In genomic region chr4:168831919-168832745, GRCh38 we compare ENCODE assay signal across 8 cellular contexts.
DNase-seq lines count a peak whose midpoint lies in the region; ATAC-seq and TF ChIP-seq lines count a peak whose summit lies in the region.

No MANE protein-coding gene starts in this region.

- TF ChIP-seq RAD21 in liver (IDR thresholded peaks at IDR 0.05): peak; percentile 37 to 42

- H3K4me3 ChIP-seq in liver (ENCODE audit: low read depth in 1 of 3, low read length in 3 of 3): peak overlapping the region; percentile 64 to 90 (median 65)

- peak overlapping the region; percentile 75 for H3K4me3 Mint-ChIP-seq in activated CD4-positive, alpha-beta T cell treated with anti-CD3 and anti-CD28 coated beads, Interleukin-2, amount 10 ng/mL, durations not matched to agents 7 days and 5 days

- under 1% methylated on average over 68 of the region's 68 CpGs for WGBS in liver

- no peak for TF ChIP-seq CTCF in liver (IDR thresholded peaks at IDR 0.05; ENCODE audit: low read depth, low read length, missing input control)

- H3K27me3 Mint-ChIP-seq in activated CD4-positive, alpha-beta T cell treated with anti-CD3 and anti-CD28 coated beads, Interleukin-2, amount 10 ng/mL, durations not matched to agents 7 days and 5 days: peaks cover 55% of the 10 kb centered on the region

- peaks cover 2% of the 10 kb centered on the region for H3K36me3 Mint-ChIP-seq in activated CD4-positive, alpha-beta T cell treated with anti-CD3 and anti-CD28 coated beads, Interleukin-2, amount 10 ng/mL, durations not matched to agents 7 days and 5 days (ENCODE audit: low read depth)

- ATAC-seq in HG02642 (IDR thresholded peaks at IDR 0.05; ENCODE audit: poor library complexity, unreplicated experiment): peak; percentile 94

- CTCF ChIA-PET in activated CD4-positive, alpha-beta T cell treated with anti-CD3 and anti-CD28 coated beads, Interleukin-2, amount 10 ng/mL, durations not matched to agents 7 days and 5 days (lab: Charles Lee): interaction anchor here (0.7 to 2.5 kb wide), 5 partner anchors 9 to 164 kb away, joined by 3 to 12 read pairs (median 7); no protein-coding TSS in a partner anchor

- DNase-seq in NCI-H1417 (lab: John Stamatoyannopoulos, UW) (peak; percentile 58 to 82 (median 76)), NCI-H1417 treated with DMSO at 0.1 percent for 48 hours (lab: John Stamatoyannopoulos, UW) (no peak), NCI-H1694 (lab: John Stamatoyannopoulos, UW) (peak; percentile 40), dedifferentiated amniotic fluid mesenchymal stem cell (ENCODE audit: extremely low spot score) (peak; percentile 62)
- peak; percentile 57 for DNase-seq in activated CD4-positive, alpha-beta T cell treated with anti-CD3 and anti-CD28 coated beads, Interleukin-2, amount 10 ng/mL, durations not matched to agents 7 days and 5 days
- peak; percentile 57 to 61 for DNase-seq in stimulated activated CD4-positive, alpha-beta T cell treated with anti-CD3 and anti-CD28 coated beads, Interleukin-4, amount 100 ng/mL, for 48 hours (ENCODE audit: low read depth in 2 of 2)

- H3K4me1 ChIP-seq in liver (ENCODE audit: control insufficient read depth in 4 of 4, insufficient read depth in 4 of 4, low read length in 3 of 4): peaks cover 0 to 12% (median 9%) of the 10 kb centered on the region in 4 donors

- POLR2A ChIA-PET in activated CD4-positive, alpha-beta T cell treated with anti-CD3 and anti-CD28 coated beads, Interleukin-2, amount 10 ng/mL, durations not matched to agents 7 days and 5 days (lab: Charles Lee): no interaction called here

- H3K27me3 ChIP-seq in liver (ENCODE audit: control insufficient read depth in 4 of 4, insufficient read depth in 4 of 4, low read length in 3 of 4): no peaks in the 10 kb centered on the region

- H3K27ac Mint-ChIP-seq in activated CD4-positive, alpha-beta T cell treated with anti-CD3 and anti-CD28 coated beads, Interleukin-2, amount 10 ng/mL, durations not matched to agents 7 days and 5 days: no peak overlapping the region

- H3K27ac ChIP-seq in liver (ENCODE audit: low read depth in 1 of 2, low read length in 2 of 2): peak overlapping the region; percentile 75 to 89

- peak overlapping the region; percentile 65 to 72 for H3K9ac ChIP-seq in liver (ENCODE audit: low read depth in 1 of 2, low read length in 2 of 2)

- H3K9me3 Mint-ChIP-seq in activated CD4-positive, alpha-beta T cell treated with anti-CD3 and anti-CD28 coated beads, Interleukin-2, amount 10 ng/mL, durations not matched to agents 7 days and 5 days: no peaks in the 10 kb centered on the region

- no peaks in the 10 kb centered on the region for H3K36me3 ChIP-seq in liver (ENCODE audit: control insufficient read depth in 4 of 4, insufficient read depth in 3 of 4, low read depth in 1 of 4, low read length in 3 of 4)

- H3K4me1 Mint-ChIP-seq in activated CD4-positive, alpha-beta T cell treated with anti-CD3 and anti-CD28 coated beads, Interleukin-2, amount 10 ng/mL, durations not matched to agents 7 days and 5 days: peaks cover 16% of the 10 kb centered on the region

- no peaks in the 10 kb centered on the region for H3K9me3 ChIP-seq in liver (ENCODE audit: control insufficient read depth in 4 of 4, low read length in 3 of 4)

TF ChIP-seq in liver, 16 proteins besides CTCF, POLR2A, EP300 and RAD21:
- TF ChIP-seq, protein P1, sequence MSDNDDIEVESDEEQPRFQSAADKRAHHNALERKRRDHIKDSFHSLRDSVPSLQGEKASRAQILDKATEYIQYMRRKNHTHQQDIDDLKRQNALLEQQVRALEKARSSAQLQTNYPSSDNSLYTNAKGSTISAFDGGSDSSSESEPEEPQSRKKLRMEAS (IDR thresholded peaks at IDR 0.05): no peak
- TF ChIP-seq FOXA1 (IDR thresholded peaks at IDR 0.05): no peak
- TF ChIP-seq EGR1 (IDR thresholded peaks at IDR 0.05; ENCODE audit: low read depth in 2 of 2): peak in 1 of 2 donors; percentile 6
- TF ChIP-seq, protein P2, sequence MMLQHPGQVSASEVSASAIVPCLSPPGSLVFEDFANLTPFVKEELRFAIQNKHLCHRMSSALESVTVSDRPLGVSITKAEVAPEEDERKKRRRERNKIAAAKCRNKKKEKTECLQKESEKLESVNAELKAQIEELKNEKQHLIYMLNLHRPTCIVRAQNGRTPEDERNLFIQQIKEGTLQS (IDR thresholded peaks at IDR 0.05): no peak
- peak in 1 of 2 donors; percentile 65 for TF ChIP-seq JUND (IDR thresholded peaks at IDR 0.05)
- no peak for TF ChIP-seq HNF4G (IDR thresholded peaks at IDR 0.05)
- TF ChIP-seq HNF4A (conservative IDR thresholded peaks at IDR 0.05): no peak
- TF ChIP-seq FOXA2 (IDR thresholded peaks at IDR 0.05): no peak
